Comparison of ENCODE assay signal across 6 cellular contexts in the genomic region with DNA sequence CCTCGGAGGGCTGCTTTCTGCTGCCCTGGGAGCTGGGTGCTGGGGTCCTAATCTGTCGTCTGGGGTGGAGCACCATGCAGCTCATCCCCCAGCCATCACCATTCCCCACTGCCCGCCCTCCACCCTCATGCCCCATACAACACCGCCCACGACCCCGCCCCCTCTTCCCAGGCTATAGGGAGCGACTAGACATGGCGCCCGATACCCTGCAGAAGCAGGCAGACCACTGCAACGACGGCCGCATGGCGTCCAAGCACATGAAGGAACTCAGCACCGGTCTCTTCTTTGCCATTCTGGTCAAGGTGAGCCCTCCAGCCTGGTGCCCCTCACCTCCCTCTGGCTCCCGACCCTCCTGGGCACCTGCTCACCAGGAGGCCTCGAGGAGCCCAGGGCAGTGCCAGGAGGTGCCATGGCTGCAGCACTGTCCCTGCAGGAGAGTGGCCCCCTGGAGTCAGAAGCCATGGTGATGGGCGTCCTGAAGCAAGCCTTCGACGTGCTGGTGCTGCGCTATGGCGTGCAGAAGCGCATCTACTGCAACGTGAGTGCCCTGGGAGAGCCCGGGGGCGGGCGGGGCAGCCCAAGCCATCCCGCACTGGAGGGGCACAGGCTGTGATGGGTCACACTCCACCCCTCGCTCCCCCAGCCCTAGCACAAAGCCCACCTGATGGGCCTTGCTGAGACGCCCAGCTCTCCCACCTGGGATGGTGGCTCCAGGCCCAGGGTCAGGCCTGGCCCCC. TPM values are rescaled to one million over a fixed set of nuclear protein-coding genes. Genes with fewer than 3 reads are reported as not detected.
"Had no signal": no experiment of that assay in that cellular context is flagged by ENCODE, and none has a peak within 500 bp of the region (broad histone marks: within the 10 kb centered on the region; RNA-seq: fewer than 3 reads in every experiment).

No MANE protein-coding gene starts in this region.

RNA-seq across cellular contexts. Expression of a gene that starts 10.6 kb away (rescaled TPM):
- total RNA-seq: GM23338, H4, HepG2, HFFc6, HT1080 had no signal
- polyA plus RNA-seq: GM23338, HepG2, IgD-negative memory B cell had no signal

RNA-seq across cellular contexts. Expression of a gene that starts 38.7 kb away (rescaled TPM):
- total RNA-seq: H4, HepG2, HFFc6, HT1080 had no signal
- polyA plus RNA-seq: HepG2, IgD-negative memory B cell had no signal

RNA-seq across cellular contexts. Expression of a gene that starts 42.3 kb away (rescaled TPM):
- total RNA-seq: H4, HepG2, HFFc6, HT1080 had no signal
- polyA plus RNA-seq: HepG2, IgD-negative memory B cell had no signal
